ENCODE assay signal across 13 cellular contexts in genomic region chr9:126720661-126721530, GRCh38.
A peak's percentile ranks its signal among the peaks of the same experiment; 100 is the strongest.
DNase-seq lines count a peak whose midpoint lies in the region; ATAC-seq and TF ChIP-seq lines count a peak whose summit lies in the region.
"Had no signal": no experiment of that assay in that cellular context is flagged by ENCODE, and none has a peak within 500 bp of the region (broad histone marks: within the 10 kb centered on the region; RNA-seq: fewer than 3 reads in every experiment).

No MANE protein-coding gene starts in this region.

- H3K9me3 Mint-ChIP-seq in activated naive CD4-positive, alpha-beta T cell treated with anti-CD3 and anti-CD28 coated beads, Interleukin-2, amount 50 U/mL, for 24 hours = no peaks in the 10 kb centered on the region
- no peaks in the 10 kb centered on the region for H3K9me3 Mint-ChIP-seq in activated T-cell treated with anti-CD3 and anti-CD28 coated beads, Interleukin-2, amount 50 U/mL, for 72 hours
- H3K9me3 Mint-ChIP-seq in type B pancreatic cell = no peaks in the 10 kb centered on the region

- DNase-seq in activated naive CD4-positive, alpha-beta T cell treated with anti-CD3 and anti-CD28 coated beads, Interleukin-2, amount 50 U/mL, for 16 hours = no peak
- DNase-seq in activated T-cell treated with anti-CD3 and anti-CD28 coated beads, Interleukin-2, amount 50 U/mL, for 72 hours = no peak
- DNase-seq in mesenteric fat pad (ENCODE audit: low spot score) = peak; percentile 67
- no peak for DNase-seq in type B pancreatic cell (ENCODE audit: extremely low spot score, unreplicated experiment)
- DNase-seq in Karpas-422 = no peak
- DNase-seq in erythroblast (lab: John Stamatoyannopoulos, UW) = no peak
- DNase-seq: DND-41, NCI-H2081 treated with DMSO at 0.1 percent for 48 hours, uterus had no signal

- peak overlapping the region; percentile 57 for H3K4me3 Mint-ChIP-seq in activated naive CD4-positive, alpha-beta T cell treated with anti-CD3 and anti-CD28 coated beads, Interleukin-2, amount 50 U/mL, for 24 hours
- peak overlapping the region; percentile 58 to 66 for H3K4me3 Mint-ChIP-seq in activated T-cell treated with anti-CD3 and anti-CD28 coated beads, Interleukin-2, amount 50 U/mL, for 72 hours
- peak overlapping the region; percentile 58 for H3K4me3 Mint-ChIP-seq in type B pancreatic cell

- no peaks in the 10 kb centered on the region for H3K9me2 ChIP-seq in Karpas-422 (replicated peaks; ENCODE audit: insufficient read depth, low read length)

- H3K27ac Mint-ChIP-seq in activated naive CD4-positive, alpha-beta T cell treated with anti-CD3 and anti-CD28 coated beads, Interleukin-2, amount 50 U/mL, for 24 hours = peak overlapping the region; percentile 74
- H3K27ac Mint-ChIP-seq in activated T-cell treated with anti-CD3 and anti-CD28 coated beads, Interleukin-2, amount 50 U/mL, for 72 hours = no peak overlapping the region
- peak overlapping the region; percentile 22 for H3K27ac Mint-ChIP-seq in type B pancreatic cell

- no peak overlapping the region for H3K4me3 ChIP-seq in Karpas-422 (ENCODE audit: low read length)
- H3K4me3 ChIP-seq: uterus had no signal

- no peak for ATAC-seq in activated T-cell treated with anti-CD3 and anti-CD28 coated beads, Interleukin-2, amount 50 U/mL, for 72 hours (replicated peaks in 1 of 2)
- ATAC-seq in HG02970 (IDR thresholded peaks at IDR 0.05; ENCODE audit: low FRiP score, unreplicated experiment) = no peak
- ATAC-seq: activated CD4-positive, CD25-positive, alpha-beta regulatory T cell treated with anti-CD3 and anti-CD28 coated beads, Interleukin-2, amount 50 U/mL, for 24 hours had no signal

- no peaks in the 10 kb centered on the region for H4K20me1 ChIP-seq in Karpas-422 (ENCODE audit: insufficient read depth, low read depth, low read length)

- no peak overlapping the region for H2AFZ ChIP-seq in Karpas-422 (ENCODE audit: low read length)

- H3K27me3 ChIP-seq in Karpas-422 (ENCODE audit: low read length) = no peaks in the 10 kb centered on the region
- H3K27me3 ChIP-seq: uterus had no signal

- H3K79me2 ChIP-seq in Karpas-422 (ENCODE audit: low read length) = no peaks in the 10 kb centered on the region
- H3K79me2 ChIP-seq: parathyroid adenoma had no signal

- peaks cover 56% of the 10 kb centered on the region for H3K4me1 Mint-ChIP-seq in activated naive CD4-positive, alpha-beta T cell treated with anti-CD3 and anti-CD28 coated beads, Interleukin-2, amount 50 U/mL, for 24 hours
- H3K4me1 Mint-ChIP-seq in activated T-cell treated with anti-CD3 and anti-CD28 coated beads, Interleukin-2, amount 50 U/mL, for 72 hours (ENCODE audit: low read depth) = peaks cover 42% of the 10 kb centered on the region
- H3K4me1 Mint-ChIP-seq in type B pancreatic cell (ENCODE audit: unreplicated experiment) = peaks cover 28% of the 10 kb centered on the region

- no peaks in the 10 kb centered on the region for H3K9me3 ChIP-seq in Karpas-422 (ENCODE audit: low read length)
- H3K9me3 ChIP-seq: uterus had no signal

- no peak overlapping the region for H3K27ac ChIP-seq in Karpas-422 (ENCODE audit: low read length)
- H3K27ac ChIP-seq: uterus had no signal

- TF ChIP-seq POLR2A in erythroblast (IDR thresholded peaks at IDR 0.05; ENCODE audit: low read length) = no peak

- no peaks in the 10 kb centered on the region for H3K36me3 Mint-ChIP-seq in activated naive CD4-positive, alpha-beta T cell treated with anti-CD3 and anti-CD28 coated beads, Interleukin-2, amount 50 U/mL, for 24 hours
- no peaks in the 10 kb centered on the region for H3K36me3 Mint-ChIP-seq in activated T-cell treated with anti-CD3 and anti-CD28 coated beads, Interleukin-2, amount 50 U/mL, for 72 hours (ENCODE audit: insufficient read depth in 2 of 2)
- H3K36me3 Mint-ChIP-seq in type B pancreatic cell = no peaks in the 10 kb centered on the region

- no peak overlapping the region for H3K9ac ChIP-seq in Karpas-422 (ENCODE audit: low read length)
- H3K9ac ChIP-seq: parathyroid adenoma had no signal

- no peaks in the 10 kb centered on the region for H3K36me3 ChIP-seq in Karpas-422 (ENCODE audit: insufficient read depth, low read length)
- H3K36me3 ChIP-seq: uterus had no signal

- no peak for TF ChIP-seq CTCF in type B pancreatic cell (conservative IDR thresholded peaks at IDR 0.05)

- H3K27me3 Mint-ChIP-seq in activated naive CD4-positive, alpha-beta T cell treated with anti-CD3 and anti-CD28 coated beads, Interleukin-2, amount 50 U/mL, for 24 hours = no peaks in the 10 kb centered on the region
- H3K27me3 Mint-ChIP-seq in activated T-cell treated with anti-CD3 and anti-CD28 coated beads, Interleukin-2, amount 50 U/mL, for 72 hours (ENCODE audit: low read depth) = no peaks in the 10 kb centered on the region
- H3K27me3 Mint-ChIP-seq in type B pancreatic cell = peaks cover 33% of the 10 kb centered on the region

- H3K4me2 ChIP-seq in Karpas-422 (ENCODE audit: low read depth, low read length, poor library complexity, severe bottlenecking) = no peak overlapping the region

- peaks cover 25% of the 10 kb centered on the region for H3K4me1 ChIP-seq in Karpas-422 (ENCODE audit: low read length)
- H3K4me1 ChIP-seq: uterus had no signal
